9 cellular contexts compared by ENCODE assay signal in genomic region chr3:191762323-191762960, GRCh38.
A peak's percentile ranks its signal among the peaks of the same experiment; 100 is the strongest.
DNase-seq lines count a peak whose midpoint lies in the region; ATAC-seq and TF ChIP-seq lines count a peak whose summit lies in the region.
"Had no signal": no experiment of that assay in that cellular context is flagged by ENCODE, and none has a peak within 500 bp of the region (broad histone marks: within the 10 kb centered on the region; RNA-seq: fewer than 3 reads in every experiment).

No MANE protein-coding gene starts in this region.

- no peaks in the 10 kb centered on the region for H3K79me2 ChIP-seq in PC-9 (ENCODE audit: low read depth)
- H3K79me2 ChIP-seq in smooth muscle cell (ENCODE audit: low read depth) = no peaks in the 10 kb centered on the region

- H2AFZ ChIP-seq in PC-9 (peak overlapping the region; percentile 69), smooth muscle cell (ENCODE audit: low read depth) (peak overlapping the region; percentile 70)

- H3F3A ChIP-seq in PC-9 (ENCODE audit: insufficient read depth, low read depth) = no peaks in the 10 kb centered on the region
- H3F3A ChIP-seq in smooth muscle cell (ENCODE audit: low read depth) = no peaks in the 10 kb centered on the region

- intact Hi-C loops in PC-9 (cut with micrococcal nuclease; ENCODE audit: unreplicated experiment) = no loop called here

- TF ChIP-seq CTCF in HFF-Myc (IDR thresholded peaks at IDR 0.05; ENCODE audit: low read depth, low read length, missing control alignments) (no peak), PC-9 (conservative IDR thresholded peaks at IDR 0.05) (no peak), fibroblast of villous mesenchyme (IDR thresholded peaks at IDR 0.05; ENCODE audit: insufficient read depth, low read depth, low read length) (no peak), smooth muscle cell (IDR thresholded peaks at IDR 0.05; ENCODE audit: borderline replicate concordance, insufficient read depth, poor library complexity, severe bottlenecking) (no peak)

- peaks cover 10% of the 10 kb centered on the region for H3K4me1 ChIP-seq in PC-9 (replicated peaks; ENCODE audit: insufficient read depth)
- peaks cover 17% of the 10 kb centered on the region for H3K4me1 ChIP-seq in smooth muscle cell (ENCODE audit: low read depth)
- H3K4me1 ChIP-seq: psoas muscle had no signal

- H3K4me3 ChIP-seq in HFF-Myc (replicated peaks; ENCODE audit: low read depth, low read length) (no peak overlapping the region), PC-9 (no peak overlapping the region), fibroblast of villous mesenchyme (ENCODE audit: low read depth, low read length) (no peak overlapping the region), smooth muscle cell (peak overlapping the region; percentile 2)
- H3K4me3 ChIP-seq: psoas muscle had no signal

- H4K20me1 ChIP-seq in PC-9 (ENCODE audit: insufficient read depth) = no peaks in the 10 kb centered on the region
- no peaks in the 10 kb centered on the region for H4K20me1 ChIP-seq in smooth muscle cell (ENCODE audit: low read depth)

- POLR2A ChIA-PET in PC-9 (lab: Charles Lee; ENCODE audit: unreplicated experiment) = no interaction called here

- H3K36me3 ChIP-seq in PC-9 (ENCODE audit: low read depth) = no peaks in the 10 kb centered on the region
- no peaks in the 10 kb centered on the region for H3K36me3 ChIP-seq in smooth muscle cell (ENCODE audit: low read depth)

- H3K9me2 ChIP-seq in PC-9 (ENCODE audit: insufficient read depth) = 0 out of 2 replicates have a peak, but pooled peaks cover 5% of the 10 kb centered on the region

- BruUV-seq in PC-9 (replicated peaks; lab: Mats Ljungman, UMichigan) = no TSS peak

- H3K4me2 ChIP-seq in PC-9 (no peak overlapping the region), smooth muscle cell (peak overlapping the region; percentile 79)

- CTCF ChIA-PET in PC-9 (lab: Charles Lee) = no interaction called here

- ATAC-seq in GM18873 (IDR thresholded peaks at IDR 0.05; ENCODE audit: low FRiP score, unreplicated experiment) (no peak), GM18907 (IDR thresholded peaks at IDR 0.05; ENCODE audit: unreplicated experiment) (no peak)
- ATAC-seq: psoas muscle had no signal

- H3K9me3 ChIP-seq in PC-9 (ENCODE audit: insufficient read depth, low read depth) = peaks cover 15% of the 10 kb centered on the region; the same call in 1 of the 2 replicates
- H3K9me3 ChIP-seq in smooth muscle cell (replicated peaks; ENCODE audit: low read depth) = no peaks in the 10 kb centered on the region
- H3K9me3 ChIP-seq: psoas muscle had no signal

- no peaks in the 10 kb centered on the region for H3K27me3 ChIP-seq in PC-9 (ENCODE audit: insufficient read depth, low read depth)
- H3K27me3 ChIP-seq in smooth muscle cell (ENCODE audit: low read depth) = no peaks in the 10 kb centered on the region

- 41% methylated on average over 5 of the region's 5 CpGs for WGBS in smooth muscle cell (ENCODE audit: low lambda C conversion rate)

- H3K27ac ChIP-seq in PC-9 = peak overlapping the region; percentile 21; the same call in 1 of the 2 replicates
- peak overlapping the region; percentile 81 for H3K27ac ChIP-seq in smooth muscle cell (ENCODE audit: low read depth)
- H3K27ac ChIP-seq: psoas muscle had no signal

- H3K9ac ChIP-seq in smooth muscle cell (ENCODE audit: low read depth) = peak overlapping the region; percentile 3

- peak; percentile 4 for DNase-seq in HFF-Myc (ENCODE audit: extremely low read depth, low read depth)
- DNase-seq in PC-9 = no peak
- DNase-seq in fibroblast of villous mesenchyme (ENCODE audit: low read depth) = peak; percentile 9
- DNase-seq in smooth muscle cell (lab: John Stamatoyannopoulos, UW; ENCODE audit: unreplicated experiment) = no peak
- DNase-seq in central memory CD4-positive, alpha-beta T cell = no peak
- DNase-seq: glutamatergic neuron, psoas muscle had no signal

Comparison
In these comparisons a context has a peak if more than half of its experiments do, and no peak if none do; other contexts are left out.
1. DNase-seq: peak in HFF-Myc (single experiment) and fibroblast of villous mesenchyme (single experiment); none in PC-9 (0 of 2), smooth muscle cell (single experiment) and central memory CD4-positive, alpha-beta T cell (single experiment).